In the genomic region with DNA sequence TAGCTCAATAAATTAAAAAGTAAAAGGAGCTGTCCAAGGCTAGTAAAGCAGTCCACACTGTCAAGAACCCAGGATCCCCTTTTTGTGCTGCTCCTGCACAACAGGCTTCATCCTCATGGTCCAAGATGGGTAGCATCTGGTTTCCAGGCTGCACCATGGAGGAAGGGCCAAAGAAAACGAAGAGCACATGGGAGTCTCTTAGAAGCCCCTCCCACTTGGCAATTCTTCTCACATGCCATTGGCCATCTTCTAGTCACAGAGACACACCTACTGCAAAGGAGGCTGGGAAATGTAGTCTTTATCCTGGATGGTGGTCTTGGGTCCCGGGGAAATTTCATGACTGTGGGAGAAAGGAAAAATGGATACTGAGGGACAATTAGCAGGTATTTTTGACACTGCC, we compare ENCODE assay signal across 9 cellular contexts. TPM values are rescaled to one million over a fixed set of nuclear protein-coding genes. Genes with fewer than 3 reads are reported as not detected.
DNase-seq lines count a peak whose midpoint lies in the region; ATAC-seq lines count a peak whose summit lies in the region.
"Had no signal": no experiment of that assay in that cellular context is flagged by ENCODE, and none has a peak within 500 bp of the region (broad histone marks: within the 10 kb centered on the region; RNA-seq: fewer than 3 reads in every experiment).

No MANE protein-coding gene starts in this region.

- ATAC-seq in HG03280 (IDR thresholded peaks at IDR 0.05; ENCODE audit: unreplicated experiment) (no peak), GM21423 (IDR thresholded peaks at IDR 0.05; ENCODE audit: unreplicated experiment) (no peak)

- DNase-seq in DMS53 (lab: John Stamatoyannopoulos, UW) (peak; percentile 29), DMS53 treated with DMSO at 0.1 percent for 48 hours (lab: John Stamatoyannopoulos, UW; ENCODE audit: unreplicated experiment) (no peak), amniotic epithelial cell (ENCODE audit: low read depth) (peak; percentile 63), lung microvascular endothelial cell (ENCODE audit: low read depth in 2 of 2) (peak; percentile 29 to 40), GF-D8 (lab: John Stamatoyannopoulos, UW) (no peak)
- peak; percentile 32 for DNase-seq in Jurkat, Clone E6-1 (ENCODE audit: low read depth, low spot score)

- no peak overlapping the region for H3K4me3 ChIP-seq in Jurkat, Clone E6-1 (ENCODE audit: low read length)
- H3K4me3 ChIP-seq: SJSA1 had no signal

RNA-seq across cellular contexts. Expression of gene PRR5L, which starts 37.8 kb away (rescaled TPM):
- polyA plus RNA-seq in Jurkat, Clone E6-1 (2012; ENCODE audit: insufficient read depth, insufficient read length), result not detected
- total RNA-seq in lung microvascular endothelial cell, result 3.0 and 6.5 TPM in 2 replicates

RNA-seq across cellular contexts. Expression of gene COMMD9, which starts 44.7 kb away (rescaled TPM):
- 61.2 TPM for polyA plus RNA-seq in Jurkat, Clone E6-1 (2012; ENCODE audit: insufficient read depth, insufficient read length)
- total RNA-seq in lung microvascular endothelial cell, result 12.5 and 17.0 TPM in 2 replicates

Comparison
In these comparisons a context has a peak if more than half of its experiments do, and no peak if none do; other contexts are left out.
1. DNase-seq: peak in DMS53 (single experiment), Jurkat, Clone E6-1 (single experiment), amniotic epithelial cell (single experiment) and lung microvascular endothelial cell (2 of 2); none in DMS53 treated with DMSO at 0.1 percent for 48 hours (single experiment) and GF-D8 (single experiment).